ENCODE assay signal across 14 cellular contexts in genomic region chr10:63935705-63936104, GRCh38.
DNase-seq lines count a peak whose midpoint lies in the region; ATAC-seq and TF ChIP-seq lines count a peak whose summit lies in the region.
"Had no signal": no experiment of that assay in that cellular context is flagged by ENCODE, and none has a peak within 500 bp of the region (broad histone marks: within the 10 kb centered on the region; RNA-seq: fewer than 3 reads in every experiment).

No MANE protein-coding gene starts in this region.

- no peaks in the 10 kb centered on the region for H4K20me1 ChIP-seq in KMS-11 (ENCODE audit: insufficient read depth)

- no peaks in the 10 kb centered on the region for H3K36me3 ChIP-seq in KMS-11 (ENCODE audit: insufficient read depth)
- H3K36me3 ChIP-seq: lower lobe of right lung had no signal

- DNase-seq in SIG-M5 treated with dmso at 0.1 percent for 504 hours (lab: John Stamatoyannopoulos, UW; ENCODE audit: unreplicated experiment), result peak; percentile 11
- no peak for DNase-seq in SIG-M5 (lab: John Stamatoyannopoulos, UW)
- DNase-seq in renal cortical epithelial cell (ENCODE audit: low read depth), result peak; percentile 9
- no peak for DNase-seq in activated naive CD4-positive, alpha-beta T cell treated with anti-CD3 and anti-CD28 coated beads, Interleukin-2, amount 50 U/mL, for 72 hours (ENCODE audit: low spot score in 2 of 2)
- DNase-seq in NCI-H146 (lab: John Stamatoyannopoulos, UW), result no peak
- DNase-seq in NCI-H1092 treated with DMSO at 0.1 percent for 48 hours (lab: John Stamatoyannopoulos, UW), result no peak
- DNase-seq: activated CD4-positive, alpha-beta memory T cell treated with anti-CD3 and anti-CD28 coated beads for 36 hours; activated naive CD4-positive, alpha-beta T cell treated with anti-CD3 and anti-CD28 coated beads, Interleukin-2, amount 10 ng/mL, durations not matched to agents 7 days and 5 days; lower lobe of right lung; NCI-H2029; SHP77 treated with DMSO at 0.1 percent for 48 hours had no signal

- no peak overlapping the region for H3K4me2 ChIP-seq in KMS-11

- no peaks in the 10 kb centered on the region for H3K36me3 Mint-ChIP-seq in activated naive CD4-positive, alpha-beta T cell treated with anti-CD3 and anti-CD28 coated beads, Interleukin-2, amount 50 U/mL, for 72 hours
- H3K36me3 Mint-ChIP-seq: activated CD4-positive, alpha-beta memory T cell treated with anti-CD3 and anti-CD28 coated beads for 36 hours; activated naive CD4-positive, alpha-beta T cell treated with anti-CD3 and anti-CD28 coated beads, Interleukin-2, amount 10 ng/mL, durations not matched to agents 7 days and 5 days had no signal

- H3K27ac ChIP-seq in KMS-11, result no peak overlapping the region
- H3K27ac ChIP-seq in VCaP, result peak overlapping the region; percentile 62
- H3K27ac ChIP-seq: lower lobe of right lung had no signal

- no peaks in the 10 kb centered on the region for H3K4me1 ChIP-seq in KMS-11 (ENCODE audit: low read depth, poor library complexity, severe bottlenecking)
- H3K4me1 ChIP-seq: lower lobe of right lung had no signal

- H3K4me3 ChIP-seq in KMS-11 (IDR thresholded peaks at IDR 0.05; ENCODE audit: insufficient read depth, low read depth, low read length), result no peak overlapping the region
- H3K4me3 ChIP-seq: lower lobe of right lung had no signal

- TF ChIP-seq CTCF in KMS-11 (conservative IDR thresholded peaks at IDR 0.05; ENCODE audit: low read depth, low read length) (0 out of 2 replicates have a peak, but pooled peaks have one; percentile 26), VCaP (conservative IDR thresholded peaks at IDR 0.05) (peak; percentile 47)

- no peak overlapping the region for H3K27ac Mint-ChIP-seq in activated naive CD4-positive, alpha-beta T cell treated with anti-CD3 and anti-CD28 coated beads, Interleukin-2, amount 50 U/mL, for 72 hours
- H3K27ac Mint-ChIP-seq: activated CD4-positive, alpha-beta memory T cell treated with anti-CD3 and anti-CD28 coated beads for 36 hours; activated naive CD4-positive, alpha-beta T cell treated with anti-CD3 and anti-CD28 coated beads, Interleukin-2, amount 10 ng/mL, durations not matched to agents 7 days and 5 days; dendritic cell treated with granulocyte-macrophage colony-stimulating factor and Interleukin-4, amounts not matched to agents 40 ng/mL and 50 ng/mL, for 4 days had no signal

- no peak for ATAC-seq in activated naive CD4-positive, alpha-beta T cell treated with anti-CD3 and anti-CD28 coated beads, Interleukin-2, amount 50 U/mL, for 72 hours
- ATAC-seq: lower lobe of right lung had no signal

- no peak overlapping the region for H2AFZ ChIP-seq in KMS-11 (ENCODE audit: low read depth)

- H3K9me3 Mint-ChIP-seq in activated naive CD4-positive, alpha-beta T cell treated with anti-CD3 and anti-CD28 coated beads, Interleukin-2, amount 50 U/mL, for 72 hours, result no peaks in the 10 kb centered on the region
- H3K9me3 Mint-ChIP-seq: activated CD4-positive, alpha-beta memory T cell treated with anti-CD3 and anti-CD28 coated beads for 36 hours; activated naive CD4-positive, alpha-beta T cell treated with anti-CD3 and anti-CD28 coated beads, Interleukin-2, amount 10 ng/mL, durations not matched to agents 7 days and 5 days; dendritic cell treated with granulocyte-macrophage colony-stimulating factor and Interleukin-4, amounts not matched to agents 40 ng/mL and 50 ng/mL, for 4 days had no signal

- no peaks in the 10 kb centered on the region for H3K79me2 ChIP-seq in KMS-11 (ENCODE audit: insufficient read depth, low read depth)

- no peaks in the 10 kb centered on the region for H3K27me3 ChIP-seq in KMS-11 (ENCODE audit: insufficient read depth, low read depth)

- H3K9ac ChIP-seq in KMS-11, result no peak overlapping the region

Comparison
In these comparisons a context has a peak if more than half of its experiments do, and no peak if none do; other contexts are left out.
1. DNase-seq: peak in SIG-M5 treated with dmso at 0.1 percent for 504 hours (single experiment) and renal cortical epithelial cell (single experiment); none in SIG-M5 (single experiment), activated naive CD4-positive, alpha-beta T cell treated with anti-CD3 and anti-CD28 coated beads, Interleukin-2, amount 50 U/mL, for 72 hours (0 of 2), NCI-H146 (single experiment) and NCI-H1092 treated with DMSO at 0.1 percent for 48 hours (single experiment).